ENCODE assay signal across 10 cellular contexts in the genomic region with DNA sequence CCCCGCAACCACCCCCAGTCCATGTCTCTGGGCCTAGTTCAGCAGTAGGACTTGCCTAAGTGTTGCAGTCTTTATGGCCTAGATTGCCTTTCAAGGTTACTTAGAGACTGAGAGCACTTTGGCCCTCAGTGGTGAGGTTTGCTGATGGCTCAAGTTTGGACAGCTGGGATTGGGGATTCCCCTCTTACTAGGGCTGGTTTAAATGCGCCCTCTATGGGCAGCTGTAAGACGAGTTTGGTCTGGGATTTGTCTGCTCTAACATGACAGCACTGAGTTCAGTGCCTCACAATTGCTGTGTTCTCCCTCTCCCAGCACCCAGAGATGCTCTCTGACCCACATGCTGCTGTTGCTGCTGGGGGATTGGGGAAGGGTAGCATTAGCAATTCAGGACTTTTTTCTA. TPM values are rescaled to one million over a fixed set of nuclear protein-coding genes. Genes with fewer than 3 reads are reported as not detected.
DNase-seq lines count a peak whose midpoint lies in the region; ATAC-seq, FAIRE-seq and TF ChIP-seq lines count a peak whose summit lies in the region.
"Had no signal": no experiment of that assay in that cellular context is flagged by ENCODE, and none has a peak within 500 bp of the region (broad histone marks: within the 10 kb centered on the region; RNA-seq: fewer than 3 reads in every experiment).

No MANE protein-coding gene starts in this region.

- H3K9me3 ChIP-seq in pancreas: no peaks in the 10 kb centered on the region

- H3K36me3 ChIP-seq in pancreas: no peaks in the 10 kb centered on the region
- H3K36me3 ChIP-seq: BLaER1 treated with 17β-estradiol and CSF1 and Interleukin-3, amounts not matched to agents 10 nM and 100 nM had no signal

- peaks cover 0 to 27% (median 0%) of the 10 kb centered on the region in 4 donors for H3K27me3 ChIP-seq in pancreas

- H3K4me3 ChIP-seq in pancreas: no peak overlapping the region
- H3K4me3 ChIP-seq: BLaER1 treated with 17β-estradiol and CSF1 and Interleukin-3, amounts not matched to agents 10 nM and 100 nM had no signal

- no peak overlapping the region for H3K27ac ChIP-seq in pancreas
- H3K27ac ChIP-seq: BLaER1 treated with 17β-estradiol and CSF1 and Interleukin-3, amounts not matched to agents 10 nM and 100 nM had no signal

- no peak for TF ChIP-seq CTCF in pancreas (IDR thresholded peaks at IDR 0.05)

- peak; percentile 59 for ATAC-seq in HG03280 (IDR thresholded peaks at IDR 0.05; ENCODE audit: unreplicated experiment)
- peak in 3 of 4 donors; percentile 37 to 79 (median 60) for ATAC-seq in pancreas
- no peak for ATAC-seq in GM21447 (IDR thresholded peaks at IDR 0.05; ENCODE audit: unreplicated experiment)
- no peak for ATAC-seq in HG03135 (IDR thresholded peaks at IDR 0.05; ENCODE audit: unreplicated experiment)

- H3K4me1 ChIP-seq in pancreas: no peaks in the 10 kb centered on the region
- H3K4me1 ChIP-seq: BLaER1 treated with 17β-estradiol and CSF1 and Interleukin-3, amounts not matched to agents 10 nM and 100 nM had no signal

- FAIRE-seq in pancreas (lab: Jason Lieb, UNC): no peak

- DNase-seq in NCI-H1436 (lab: John Stamatoyannopoulos, UW) (peak; percentile 13), NCI-H1436 treated with DMSO at 0.1 percent for 48 hours (lab: John Stamatoyannopoulos, UW) (no peak), astrocyte of the hippocampus (ENCODE audit: low read depth, low spot score) (peak; percentile 6), pancreas (no peak), NCI-H2029 treated with DMSO at 0.1 percent for 48 hours (lab: John Stamatoyannopoulos, UW) (no peak)

- intact Hi-C loops in pancreas (cut with DNase I): no loop called here

- WGBS in pancreas, 2 donors: 28 to 32% methylated on average over 3 of the region's 3 CpGs

RNA-seq across cellular contexts. Expression of gene DACH2, which starts 23.1 kb away (rescaled TPM):
- total RNA-seq in pancreas: under 1 TPM; 0.06 to 0.40 (median 0.23) TPM
- polyA plus RNA-seq in pancreas: 1 to 10 TPM in 1 of 2 donors, under 1 TPM in 1; 0.27 to 2.7 TPM
- total RNA-seq: glomerular endothelial cell had no signal

Comparison
In these comparisons a context has a peak if more than half of its experiments do, and no peak if none do; other contexts are left out.
1. DNase-seq: peak in NCI-H1436 (single experiment) and astrocyte of the hippocampus (single experiment); none in NCI-H1436 treated with DMSO at 0.1 percent for 48 hours (single experiment), pancreas (0 of 6) and NCI-H2029 treated with DMSO at 0.1 percent for 48 hours (single experiment).
2. ATAC-seq: peak in HG03280 (single experiment) and pancreas (3 of 4); none in GM21447 (single experiment) and HG03135 (single experiment).